Comparison of ENCODE assay signal across 11 cellular contexts in genomic region chr17:14019186-14019956, GRCh38. TPM values are rescaled to one million over a fixed set of nuclear protein-coding genes. Genes with fewer than 3 reads are reported as not detected.
DNase-seq lines count a peak whose midpoint lies in the region; ATAC-seq, FAIRE-seq and TF ChIP-seq lines count a peak whose summit lies in the region.
"Had no signal": no experiment of that assay in that cellular context is flagged by ENCODE, and none has a peak within 500 bp of the region (broad histone marks: within the 10 kb centered on the region; RNA-seq: fewer than 3 reads in every experiment).

No MANE protein-coding gene starts in this region.

- no peak overlapping the region for H3K27ac Mint-ChIP-seq in activated naive CD8-positive, alpha-beta T cell treated with anti-CD3 and anti-CD28 coated beads, Interleukin-2, amount 50 U/mL, for 24 hours
- peak overlapping the region; percentile 61 for H3K27ac Mint-ChIP-seq in mesothelial cell of epicardium

- H3K9me3 Mint-ChIP-seq in activated naive CD8-positive, alpha-beta T cell treated with anti-CD3 and anti-CD28 coated beads, Interleukin-2, amount 50 U/mL, for 24 hours, result no peaks in the 10 kb centered on the region
- H3K9me3 Mint-ChIP-seq in mesothelial cell of epicardium, result no peaks in the 10 kb centered on the region

- no peaks in the 10 kb centered on the region for H3K36me3 Mint-ChIP-seq in activated naive CD8-positive, alpha-beta T cell treated with anti-CD3 and anti-CD28 coated beads, Interleukin-2, amount 50 U/mL, for 24 hours (ENCODE audit: low read depth)
- no peaks in the 10 kb centered on the region for H3K36me3 Mint-ChIP-seq in mesothelial cell of epicardium

- ATAC-seq in activated naive CD8-positive, alpha-beta T cell treated with anti-CD3 and anti-CD28 coated beads, Interleukin-2, amount 50 U/mL, for 24 hours, result peak; percentile 78
- ATAC-seq in GM21390 (IDR thresholded peaks at IDR 0.05; ENCODE audit: unreplicated experiment), result no peak
- ATAC-seq: gastroesophageal sphincter had no signal

- H3K4me3 Mint-ChIP-seq in activated naive CD8-positive, alpha-beta T cell treated with anti-CD3 and anti-CD28 coated beads, Interleukin-2, amount 50 U/mL, for 24 hours, result no peak overlapping the region
- no peak overlapping the region for H3K4me3 Mint-ChIP-seq in mesothelial cell of epicardium

- H3K27me3 Mint-ChIP-seq in activated naive CD8-positive, alpha-beta T cell treated with anti-CD3 and anti-CD28 coated beads, Interleukin-2, amount 50 U/mL, for 24 hours, result no peaks in the 10 kb centered on the region
- peaks cover 23% of the 10 kb centered on the region for H3K27me3 Mint-ChIP-seq in mesothelial cell of epicardium (ENCODE audit: low read depth)

- no peak for TF ChIP-seq POLR2A in H54 (IDR thresholded peaks at IDR 0.05; ENCODE audit: low read depth, low read length)

- peak; percentile 36 for DNase-seq in H54 (ENCODE audit: insufficient read length, low spot score)
- DNase-seq in MV-4-11 (lab: John Stamatoyannopoulos, UW), result peak; percentile 85
- DNase-seq in activated naive CD8-positive, alpha-beta T cell treated with anti-CD3 and anti-CD28 coated beads, Interleukin-2, amount 50 U/mL, for 24 hours, result peak; percentile 3
- DNase-seq in mesothelial cell of epicardium (ENCODE audit: low spot score in 2 of 2, unreplicated experiment in 2 of 2), result no peak
- DNase-seq in cortex of kidney (lab: John Stamatoyannopoulos, UW), result no peak
- DNase-seq in activated gamma-delta T cell treated with Interleukin-2 at 50 U/mL for 16 hours, result no peak
- DNase-seq: GDM1, midbrain, NCI-H526 had no signal

- TF ChIP-seq CTCF in mesothelial cell of epicardium (IDR thresholded peaks at IDR 0.05; ENCODE audit: unreplicated experiment), result no peak

- peaks cover 10% of the 10 kb centered on the region for H3K4me1 Mint-ChIP-seq in activated naive CD8-positive, alpha-beta T cell treated with anti-CD3 and anti-CD28 coated beads, Interleukin-2, amount 50 U/mL, for 24 hours
- H3K4me1 Mint-ChIP-seq in mesothelial cell of epicardium, result peaks cover 13% of the 10 kb centered on the region

- no peak for FAIRE-seq in H54 (lab: Jason Lieb, UNC)

RNA-seq across cellular contexts. Expression of gene COX10, which starts 49.9 kb away (rescaled TPM):
- 18.2 to 20.3 TPM (median 18.4 TPM) in 3 replicates for total RNA-seq in mesothelial cell of epicardium

Comparison
In these comparisons a context has a peak if more than half of its experiments do, and no peak if none do; other contexts are left out.
1. DNase-seq: peak in H54 (single experiment), MV-4-11 (single experiment) and activated naive CD8-positive, alpha-beta T cell treated with anti-CD3 and anti-CD28 coated beads, Interleukin-2, amount 50 U/mL, for 24 hours (single experiment); none in mesothelial cell of epicardium (0 of 2), cortex of kidney (single experiment) and activated gamma-delta T cell treated with Interleukin-2 at 50 U/mL for 16 hours (single experiment).